In genomic region chr16:71311553-71312158, GRCh38 we compare ENCODE assay signal across 1 cellular context.
TF ChIP-seq lines count a peak whose summit lies in the region.

No MANE protein-coding gene starts in this region.

TF ChIP-seq in GM23338, 12 proteins besides CTCF, POLR2A, EP300 and RAD21:
- TF ChIP-seq, protein P1, sequence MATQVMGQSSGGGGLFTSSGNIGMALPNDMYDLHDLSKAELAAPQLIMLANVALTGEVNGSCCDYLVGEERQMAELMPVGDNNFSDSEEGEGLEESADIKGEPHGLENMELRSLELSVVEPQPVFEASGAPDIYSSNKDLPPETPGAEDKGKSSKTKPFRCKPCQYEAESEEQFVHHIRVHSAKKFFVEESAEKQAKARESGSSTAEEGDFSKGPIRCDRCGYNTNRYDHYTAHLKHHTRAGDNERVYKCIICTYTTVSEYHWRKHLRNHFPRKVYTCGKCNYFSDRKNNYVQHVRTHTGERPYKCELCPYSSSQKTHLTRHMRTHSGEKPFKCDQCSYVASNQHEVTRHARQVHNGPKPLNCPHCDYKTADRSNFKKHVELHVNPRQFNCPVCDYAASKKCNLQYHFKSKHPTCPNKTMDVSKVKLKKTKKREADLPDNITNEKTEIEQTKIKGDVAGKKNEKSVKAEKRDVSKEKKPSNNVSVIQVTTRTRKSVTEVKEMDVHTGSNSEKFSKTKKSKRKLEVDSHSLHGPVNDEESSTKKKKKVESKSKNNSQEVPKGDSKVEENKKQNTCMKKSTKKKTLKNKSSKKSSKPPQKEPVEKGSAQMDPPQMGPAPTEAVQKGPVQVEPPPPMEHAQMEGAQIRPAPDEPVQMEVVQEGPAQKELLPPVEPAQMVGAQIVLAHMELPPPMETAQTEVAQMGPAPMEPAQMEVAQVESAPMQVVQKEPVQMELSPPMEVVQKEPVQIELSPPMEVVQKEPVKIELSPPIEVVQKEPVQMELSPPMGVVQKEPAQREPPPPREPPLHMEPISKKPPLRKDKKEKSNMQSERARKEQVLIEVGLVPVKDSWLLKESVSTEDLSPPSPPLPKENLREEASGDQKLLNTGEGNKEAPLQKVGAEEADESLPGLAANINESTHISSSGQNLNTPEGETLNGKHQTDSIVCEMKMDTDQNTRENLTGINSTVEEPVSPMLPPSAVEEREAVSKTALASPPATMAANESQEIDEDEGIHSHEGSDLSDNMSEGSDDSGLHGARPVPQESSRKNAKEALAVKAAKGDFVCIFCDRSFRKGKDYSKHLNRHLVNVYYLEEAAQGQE (IDR thresholded peaks at IDR 0.05; ENCODE audit: unreplicated experiment) = no peak
- no peak for TF ChIP-seq EZH2phosphoT487 (IDR thresholded peaks at IDR 0.05; ENCODE audit: unreplicated experiment)
- no peak for TF ChIP-seq ZNF114 (CRISPR knock-in tag; IDR thresholded peaks at IDR 0.05)
- no peak for TF ChIP-seq EZH2 (IDR thresholded peaks at IDR 0.05; ENCODE audit: low read depth, unreplicated experiment)
- no peak for TF ChIP-seq JUNB (IDR thresholded peaks at IDR 0.05; ENCODE audit: unreplicated experiment)
- no peak for TF ChIP-seq POLR2AphosphoS5 (IDR thresholded peaks at IDR 0.05; ENCODE audit: low read depth)
- no peak for TF ChIP-seq ETS1 (IDR thresholded peaks at IDR 0.05)
- no peak for TF ChIP-seq NANOG (IDR thresholded peaks at IDR 0.05; ENCODE audit: borderline replicate concordance)
- TF ChIP-seq ZNF331 (CRISPR knock-in tag; IDR thresholded peaks at IDR 0.05; ENCODE audit: low read depth) = no peak
- no peak for TF ChIP-seq ZNF462 (CRISPR knock-in tag; IDR thresholded peaks at IDR 0.05)
- no peak for TF ChIP-seq STAT1 (IDR thresholded peaks at IDR 0.05; ENCODE audit: unreplicated experiment)
- TF ChIP-seq CREB1 (CRISPR knock-in tag; IDR thresholded peaks at IDR 0.05; ENCODE audit: low read depth) = no peak
TF ChIP-seq in GM23338: peak in this region for 0.
